In genomic region chr17:8745586-8746500, GRCh38 we compare ENCODE assay signal across 8 cellular contexts. TPM values are rescaled to one million over a fixed set of nuclear protein-coding genes. Genes with fewer than 3 reads are reported as not detected.
DNase-seq lines count a peak whose midpoint lies in the region; ATAC-seq and TF ChIP-seq lines count a peak whose summit lies in the region.

No MANE protein-coding gene starts in this region.

- H3K36me3 Mint-ChIP-seq in activated naive CD8-positive, alpha-beta T cell treated with anti-CD3 and anti-CD28 coated beads, Interleukin-2, amount 10 ng/mL, durations not matched to agents 7 days and 5 days: no peaks in the 10 kb centered on the region

- no peaks in the 10 kb centered on the region for H3K9me3 ChIP-seq in heart right ventricle
- H3K9me3 ChIP-seq in prostate gland: no peaks in the 10 kb centered on the region

- H3K36me3 ChIP-seq in heart right ventricle (no peaks in the 10 kb centered on the region), prostate gland (no peaks in the 10 kb centered on the region)

- H3K27ac ChIP-seq in heart right ventricle (peak overlapping the region in 7 of 10 donors; percentile 39 to 88 (median 64)), prostate gland (peak overlapping the region in 1 of 2 donors; percentile 10)

- 2 to 4% methylated on average over 52 to 68 of the region's 70 CpGs for WGBS in heart right ventricle, 2 donors
- WGBS in prostate gland: under 1% methylated on average over 68 of the region's 70 CpGs

- peak; percentile 8 to 49 (median 44) for DNase-seq in NCI-H1417 (lab: John Stamatoyannopoulos, UW)
- no peak for DNase-seq in NCI-H1417 treated with DMSO at 0.1 percent for 48 hours (lab: John Stamatoyannopoulos, UW)
- peak; percentile 1 for DNase-seq in SKM-1 (lab: John Stamatoyannopoulos, UW; ENCODE audit: unreplicated experiment)
- peak; percentile 90 for DNase-seq in activated naive CD8-positive, alpha-beta T cell treated with anti-CD3 and anti-CD28 coated beads, Interleukin-2, amount 10 ng/mL, durations not matched to agents 7 days and 5 days
- DNase-seq in heart right ventricle: peak; percentile 71 to 80
- DNase-seq in prostate gland (ENCODE audit: low spot score): peak; percentile 33
- peak; percentile 68 for DNase-seq in ureter (ENCODE audit: low spot score)

- peak overlapping the region; percentile 93 for H3K27ac Mint-ChIP-seq in activated naive CD8-positive, alpha-beta T cell treated with anti-CD3 and anti-CD28 coated beads, Interleukin-2, amount 10 ng/mL, durations not matched to agents 7 days and 5 days

- TF ChIP-seq CTCF in heart right ventricle (IDR thresholded peaks at IDR 0.05) (peak; percentile 92 to 99 (median 97)), prostate gland (IDR thresholded peaks at IDR 0.05) (peak; percentile 76 to 98 (median 87))

- peak overlapping the region; percentile 92 for H3K4me3 Mint-ChIP-seq in activated naive CD8-positive, alpha-beta T cell treated with anti-CD3 and anti-CD28 coated beads, Interleukin-2, amount 10 ng/mL, durations not matched to agents 7 days and 5 days

- H3K4me3 ChIP-seq in heart right ventricle: peak overlapping the region; percentile 54 to 91 (median 74)
- peak overlapping the region; percentile 51 to 52 for H3K4me3 ChIP-seq in prostate gland

- peaks cover 3% of the 10 kb centered on the region for H3K27me3 Mint-ChIP-seq in activated naive CD8-positive, alpha-beta T cell treated with anti-CD3 and anti-CD28 coated beads, Interleukin-2, amount 10 ng/mL, durations not matched to agents 7 days and 5 days

- peaks cover 0 to 5% (median 0%) of the 10 kb centered on the region in 7 donors for H3K27me3 ChIP-seq in heart right ventricle
- H3K27me3 ChIP-seq in prostate gland (replicated peaks; ENCODE audit: insufficient read depth): no peaks in the 10 kb centered on the region

- peaks cover 1% of the 10 kb centered on the region for H3K9me3 Mint-ChIP-seq in activated naive CD8-positive, alpha-beta T cell treated with anti-CD3 and anti-CD28 coated beads, Interleukin-2, amount 10 ng/mL, durations not matched to agents 7 days and 5 days

- peak; percentile 53 for ATAC-seq in HG03571 (IDR thresholded peaks at IDR 0.05; ENCODE audit: unreplicated experiment)
- ATAC-seq in activated naive CD8-positive, alpha-beta T cell treated with anti-CD3 and anti-CD28 coated beads, Interleukin-2, amount 10 ng/mL, durations not matched to agents 7 days and 5 days (ENCODE audit: low read depth): peak; percentile 70
- ATAC-seq in heart right ventricle: peak; percentile 90 to 96 (median 94)

- peaks cover 13% of the 10 kb centered on the region for H3K4me1 Mint-ChIP-seq in activated naive CD8-positive, alpha-beta T cell treated with anti-CD3 and anti-CD28 coated beads, Interleukin-2, amount 10 ng/mL, durations not matched to agents 7 days and 5 days

- intact Hi-C loops in heart right ventricle (cut with DNase I): loop anchor here in 9 of 10 donors (1.0 to 10.0 kb wide), 13 partner anchors 41 to 491 kb away; partner anchors contain the start of gene MYH10 (in 1 of the 9)
- intact Hi-C loops in prostate gland (cut with DNase I): loop anchor here (2.0 to 5.0 kb wide), 2 partner anchors 174 to 335 kb away; no protein-coding TSS in a partner anchor

- POLR2A ChIA-PET in activated naive CD8-positive, alpha-beta T cell treated with anti-CD3 and anti-CD28 coated beads, Interleukin-2, amount 10 ng/mL, durations not matched to agents 7 days and 5 days (lab: Charles Lee): interaction anchor here (0.6 to 2.2 kb wide), 4 partner anchors 236 to 363 kb away, joined by 4 to 12 read pairs (median 8); no protein-coding TSS in a partner anchor

- no peak for TF ChIP-seq POLR2A in prostate gland (IDR thresholded peaks at IDR 0.05)

- H3K4me1 ChIP-seq in heart right ventricle (peaks cover 0 to 14% (median 5%) of the 10 kb centered on the region in 9 donors), prostate gland (replicated peaks) (peaks cover 3% of the 10 kb centered on the region)

RNA-seq across cellular contexts. Expression of gene CCDC42, which starts 1.2 kb away (rescaled TPM):
- 1 to 10 TPM in 1 of 2 experiments, under 1 TPM in 1; 0.51 to 1.1 TPM for total RNA-seq in activated naive CD8-positive, alpha-beta T cell treated with anti-CD3 and anti-CD28 coated beads, Interleukin-2, amount 10 ng/mL, durations not matched to agents 7 days and 5 days
- total RNA-seq in heart right ventricle (under 1 TPM in 1 of 10 donors, not detected in 9; 0.30 TPM), prostate gland (10 to 100 TPM in 1 of 2 donors, not detected in 1; 12.2 TPM), ureter (not detected)
- polyA plus RNA-seq in heart right ventricle: not detected

RNA-seq across cellular contexts. Expression of gene SPDYE4, which starts 12.5 kb away (rescaled TPM):
- total RNA-seq in activated naive CD8-positive, alpha-beta T cell treated with anti-CD3 and anti-CD28 coated beads, Interleukin-2, amount 10 ng/mL, durations not matched to agents 7 days and 5 days: not detected
- total RNA-seq in heart right ventricle (not detected), prostate gland (under 1 TPM in 1 of 2 donors, not detected in 1; 0.91 TPM), ureter (not detected)
- polyA plus RNA-seq in heart right ventricle: not detected

RNA-seq across cellular contexts. Expression of gene MFSD6L, which starts 53.3 kb away (rescaled TPM):
- under 1 TPM; 0.94 to 0.97 TPM for total RNA-seq in activated naive CD8-positive, alpha-beta T cell treated with anti-CD3 and anti-CD28 coated beads, Interleukin-2, amount 10 ng/mL, durations not matched to agents 7 days and 5 days
- total RNA-seq in heart right ventricle (under 1 TPM in 3 of 10 donors, not detected in 7; 0.14 to 0.28 (median 0.19) TPM), prostate gland (1 to 10 TPM in 1 of 2 donors, under 1 TPM in 1; 0.41 to 1.9 TPM), ureter (4.1 TPM)
- polyA plus RNA-seq in heart right ventricle: under 1 TPM; 0.03 to 0.15 TPM
